1 cellular context compared by ENCODE assay signal in the genomic region with DNA sequence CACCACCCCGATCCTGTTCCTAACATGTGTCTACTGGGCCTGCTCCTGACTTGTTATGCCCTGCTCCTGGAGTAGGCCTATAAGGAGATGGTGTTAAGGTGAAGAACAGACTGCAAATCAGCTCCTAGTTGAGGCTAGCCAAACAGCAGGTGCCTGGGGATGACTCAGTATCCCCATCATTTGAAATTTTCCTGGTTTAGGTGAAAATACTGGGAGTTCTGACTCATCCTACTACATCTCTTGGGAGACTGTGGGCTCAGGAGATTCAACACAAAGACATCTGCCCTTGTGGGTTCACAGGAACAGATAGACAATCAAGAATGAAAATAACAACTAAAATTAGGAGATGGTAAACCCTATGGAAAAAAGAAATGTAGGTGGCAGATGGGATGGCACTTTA.
TF ChIP-seq lines count a peak whose summit lies in the region.

No MANE protein-coding gene starts in this region.

TF ChIP-seq in WTC11, 78 proteins besides CTCF, POLR2A, EP300 and RAD21 (continued from another document):
- TF ChIP-seq, protein P1, sequence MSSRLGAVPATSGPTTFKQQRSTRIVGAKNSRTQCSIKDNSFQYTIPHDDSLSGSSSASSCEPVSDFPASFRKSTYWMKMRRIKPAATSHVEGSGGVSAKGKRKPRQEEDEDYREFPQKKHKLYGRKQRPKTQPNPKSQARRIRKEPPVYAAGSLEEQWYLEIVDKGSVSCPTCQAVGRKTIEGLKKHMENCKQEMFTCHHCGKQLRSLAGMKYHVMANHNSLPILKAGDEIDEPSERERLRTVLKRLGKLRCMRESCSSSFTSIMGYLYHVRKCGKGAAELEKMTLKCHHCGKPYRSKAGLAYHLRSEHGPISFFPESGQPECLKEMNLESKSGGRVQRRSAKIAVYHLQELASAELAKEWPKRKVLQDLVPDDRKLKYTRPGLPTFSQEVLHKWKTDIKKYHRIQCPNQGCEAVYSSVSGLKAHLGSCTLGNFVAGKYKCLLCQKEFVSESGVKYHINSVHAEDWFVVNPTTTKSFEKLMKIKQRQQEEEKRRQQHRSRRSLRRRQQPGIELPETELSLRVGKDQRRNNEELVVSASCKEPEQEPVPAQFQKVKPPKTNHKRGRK (CRISPR knock-in tag; IDR thresholded peaks at IDR 0.05; ENCODE audit: borderline replicate concordance): no peak
- no peak for TF ChIP-seq ZNF121 (CRISPR knock-in tag; IDR thresholded peaks at IDR 0.05)
- TF ChIP-seq, protein P2, sequence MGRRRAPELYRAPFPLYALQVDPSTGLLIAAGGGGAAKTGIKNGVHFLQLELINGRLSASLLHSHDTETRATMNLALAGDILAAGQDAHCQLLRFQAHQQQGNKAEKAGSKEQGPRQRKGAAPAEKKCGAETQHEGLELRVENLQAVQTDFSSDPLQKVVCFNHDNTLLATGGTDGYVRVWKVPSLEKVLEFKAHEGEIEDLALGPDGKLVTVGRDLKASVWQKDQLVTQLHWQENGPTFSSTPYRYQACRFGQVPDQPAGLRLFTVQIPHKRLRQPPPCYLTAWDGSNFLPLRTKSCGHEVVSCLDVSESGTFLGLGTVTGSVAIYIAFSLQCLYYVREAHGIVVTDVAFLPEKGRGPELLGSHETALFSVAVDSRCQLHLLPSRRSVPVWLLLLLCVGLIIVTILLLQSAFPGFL (CRISPR knock-in tag; IDR thresholded peaks at IDR 0.05; ENCODE audit: borderline replicate concordance): no peak
TF ChIP-seq in WTC11: peak in this region for 0.
